In genomic region chr6:7640607-7641577, GRCh38 we compare ENCODE assay signal across 1 cellular context.
TF ChIP-seq lines count a peak whose summit lies in the region.

No MANE protein-coding gene starts in this region.

TF ChIP-seq in GM23338, 12 proteins besides CTCF, POLR2A, EP300 and RAD21 (continued from another document):
- TF ChIP-seq ZNF462 (CRISPR knock-in tag; IDR thresholded peaks at IDR 0.05): no peak
